In the genomic region with DNA sequence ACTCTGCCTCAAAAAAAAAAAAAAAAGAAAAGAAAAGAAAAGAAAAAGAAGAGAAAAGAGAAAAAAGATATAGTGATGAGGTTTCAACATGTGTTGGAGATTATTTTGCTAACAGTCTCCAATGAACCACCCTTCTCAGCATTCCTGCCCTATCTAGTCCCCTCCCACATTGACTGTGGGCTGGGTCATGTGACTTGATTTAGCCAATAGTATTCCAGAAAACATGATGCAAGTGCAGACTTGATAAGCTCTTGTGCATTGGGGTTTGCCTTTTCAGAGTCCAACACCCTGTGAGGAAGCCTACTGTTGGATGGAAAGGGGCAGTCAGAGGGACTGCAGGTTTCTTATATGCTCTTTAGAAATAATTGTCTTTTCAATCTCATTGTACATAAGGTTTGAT, we compare ENCODE assay signal across 20 cellular contexts. TPM values are rescaled to one million over a fixed set of nuclear protein-coding genes. Genes with fewer than 3 reads are reported as not detected.
A peak's percentile ranks its signal among the peaks of the same experiment; 100 is the strongest.
DNase-seq lines count a peak whose midpoint lies in the region; ATAC-seq, FAIRE-seq and TF ChIP-seq lines count a peak whose summit lies in the region.
"Had no signal": no experiment of that assay in that cellular context is flagged by ENCODE, and none has a peak within 500 bp of the region (broad histone marks: within the 10 kb centered on the region; RNA-seq: fewer than 3 reads in every experiment).

No MANE protein-coding gene starts in this region.

- no peaks in the 10 kb centered on the region for H3K4me1 ChIP-seq in astrocyte (ENCODE audit: insufficient read depth, low read length)
- no peaks in the 10 kb centered on the region for H3K4me1 ChIP-seq in foreskin keratinocyte
- peaks cover 3% of the 10 kb centered on the region for H3K4me1 ChIP-seq in neural progenitor cell

- CTCF ChIA-PET in activated CD8-positive, alpha-beta T cell treated with anti-CD3 and anti-CD28 coated beads, Interleukin-2, amount 10 ng/mL, durations not matched to agents 7 days and 5 days (lab: Charles Lee): no interaction called here

- H3K27me3 ChIP-seq in astrocyte (ENCODE audit: insufficient read depth, low read length): no peaks in the 10 kb centered on the region
- H3K27me3 ChIP-seq in foreskin keratinocyte: peaks cover 6% of the 10 kb centered on the region
- H3K27me3 ChIP-seq in neural progenitor cell: no peaks in the 10 kb centered on the region
- H3K27me3 ChIP-seq: spleen had no signal

- H4K20me1 ChIP-seq in astrocyte (ENCODE audit: insufficient read depth, low read length): no peaks in the 10 kb centered on the region
- H4K20me1 ChIP-seq in neural progenitor cell (ENCODE audit: low read depth): no peaks in the 10 kb centered on the region

- TF ChIP-seq CTCF in astrocyte (IDR thresholded peaks at IDR 0.05; ENCODE audit: insufficient read depth, low read depth, low read length) (no peak), foreskin keratinocyte (conservative IDR thresholded peaks at IDR 0.05) (no peak), neural progenitor cell (IDR thresholded peaks at IDR 0.05) (no peak)

- H3K27me3 Mint-ChIP-seq in astrocyte (ENCODE audit: low read depth, unreplicated experiment) (no peaks in the 10 kb centered on the region), neural progenitor cell (ENCODE audit: insufficient read depth, low read depth) (no peaks in the 10 kb centered on the region)
- peaks cover 18% of the 10 kb centered on the region for H3K27me3 Mint-ChIP-seq in activated CD8-positive, alpha-beta T cell treated with anti-CD3 and anti-CD28 coated beads, Interleukin-2, amount 10 ng/mL, durations not matched to agents 7 days and 5 days (ENCODE audit: low read depth)
- peaks cover 26 to 34% of the 10 kb centered on the region in 2 donors for H3K27me3 Mint-ChIP-seq in effector memory CD8-positive, alpha-beta T cell

- no peak overlapping the region for H3K4me3 Mint-ChIP-seq in astrocyte (ENCODE audit: unreplicated experiment)
- H3K4me3 Mint-ChIP-seq in activated CD8-positive, alpha-beta T cell treated with anti-CD3 and anti-CD28 coated beads, Interleukin-2, amount 10 ng/mL, durations not matched to agents 7 days and 5 days: no peak overlapping the region
- no peak overlapping the region for H3K4me3 Mint-ChIP-seq in neural progenitor cell
- no peak overlapping the region for H3K4me3 Mint-ChIP-seq in effector memory CD8-positive, alpha-beta T cell
- H3K4me3 Mint-ChIP-seq: neural crest cell had no signal

- ATAC-seq in foreskin keratinocyte: no peak
- no peak for ATAC-seq in activated CD8-positive, alpha-beta T cell treated with anti-CD3 and anti-CD28 coated beads, Interleukin-2, amount 10 ng/mL, durations not matched to agents 7 days and 5 days
- no peak for ATAC-seq in effector memory CD8-positive, alpha-beta T cell (replicated peaks)
- ATAC-seq: left lobe of liver had no signal

- H3K36me3 ChIP-seq in astrocyte (ENCODE audit: insufficient read depth, low read length) (no peaks in the 10 kb centered on the region), neural progenitor cell (no peaks in the 10 kb centered on the region)
- H3K36me3 ChIP-seq: spleen had no signal

- no peaks in the 10 kb centered on the region for H3K36me3 Mint-ChIP-seq in astrocyte (ENCODE audit: low read depth, unreplicated experiment)
- H3K36me3 Mint-ChIP-seq in activated CD8-positive, alpha-beta T cell treated with anti-CD3 and anti-CD28 coated beads, Interleukin-2, amount 10 ng/mL, durations not matched to agents 7 days and 5 days (ENCODE audit: low read depth): no peaks in the 10 kb centered on the region
- H3K36me3 Mint-ChIP-seq in neural progenitor cell: no peaks in the 10 kb centered on the region
- H3K36me3 Mint-ChIP-seq in effector memory CD8-positive, alpha-beta T cell (ENCODE audit: insufficient read depth): peaks cover 5% of the 10 kb centered on the region

- POLR2A ChIA-PET in activated CD8-positive, alpha-beta T cell treated with anti-CD3 and anti-CD28 coated beads, Interleukin-2, amount 10 ng/mL, durations not matched to agents 7 days and 5 days (lab: Charles Lee): no interaction called here

- no peak for FAIRE-seq in astrocyte (lab: Jason Lieb, UNC)
- FAIRE-seq: frontal cortex had no signal

- H3K4me3 ChIP-seq in astrocyte (ENCODE audit: insufficient read depth, low read depth, low read length) (no peak overlapping the region), neural progenitor cell (no peak overlapping the region)
- H3K4me3 ChIP-seq: spleen had no signal

- H3K4me2 ChIP-seq in astrocyte (ENCODE audit: low read length): no peak overlapping the region
- H3K4me2 ChIP-seq in neural progenitor cell: no peak overlapping the region
- H3K4me2 ChIP-seq: KMS-11 had no signal

- no peak for TF ChIP-seq EP300 in Ishikawa (IDR thresholded peaks at IDR 0.05; ENCODE audit: borderline replicate concordance)

- no peak for TF ChIP-seq RAD21 in Ishikawa (IDR thresholded peaks at IDR 0.05; ENCODE audit: low read depth)

- H3K79me2 ChIP-seq in astrocyte (ENCODE audit: insufficient read depth, low read length) (no peaks in the 10 kb centered on the region), neural progenitor cell (ENCODE audit: low read depth) (no peaks in the 10 kb centered on the region)

- no peak overlapping the region for H3K27ac Mint-ChIP-seq in astrocyte (ENCODE audit: unreplicated experiment)
- no peak overlapping the region for H3K27ac Mint-ChIP-seq in activated CD8-positive, alpha-beta T cell treated with anti-CD3 and anti-CD28 coated beads, Interleukin-2, amount 10 ng/mL, durations not matched to agents 7 days and 5 days
- no peak overlapping the region for H3K27ac Mint-ChIP-seq in neural progenitor cell
- no peak overlapping the region for H3K27ac Mint-ChIP-seq in effector memory CD8-positive, alpha-beta T cell

- H3F3A ChIP-seq in neural progenitor cell (ENCODE audit: low read depth): no peaks in the 10 kb centered on the region

- H3K27ac ChIP-seq in astrocyte (ENCODE audit: low read depth, low read length): no peak overlapping the region
- H3K27ac ChIP-seq in foreskin keratinocyte: no peak overlapping the region
- no peak overlapping the region for H3K27ac ChIP-seq in neural progenitor cell
- H3K27ac ChIP-seq: KMS-11, spleen had no signal

- DNase-seq in Daoy (ENCODE audit: low read depth) (peak; percentile 13), astrocyte (ENCODE audit: low read depth) (peak; percentile 2), foreskin keratinocyte (peak; percentile 11 to 25), NCI-H345 (lab: John Stamatoyannopoulos, UW) (no peak), neural progenitor cell (ENCODE audit: low spot score) (no peak)
- DNase-seq in activated CD8-positive, alpha-beta T cell treated with anti-CD3 and anti-CD28 coated beads, Interleukin-2, amount 10 ng/mL, durations not matched to agents 7 days and 5 days: no peak
- no peak for DNase-seq in effector memory CD8-positive, alpha-beta T cell
- DNase-seq: activated CD4-positive, alpha-beta T cell treated with anti-CD3 and anti-CD28 coated beads for 4 hours; AML-193; Calu3; effector CD8-positive, alpha-beta T cell; NCI-H1092; NCI-H748 treated with DMSO at 0.1 percent for 48 hours; spleen; stimulated activated CD8-positive, alpha-beta memory T cell treated with anti-CD3 and anti-CD28 coated beads, Interleukin-4, amount 100 ng/mL, for 48 hours had no signal

- H3K4me1 Mint-ChIP-seq in astrocyte (ENCODE audit: low read depth, unreplicated experiment): peaks cover 12% of the 10 kb centered on the region
- no peaks in the 10 kb centered on the region for H3K4me1 Mint-ChIP-seq in activated CD8-positive, alpha-beta T cell treated with anti-CD3 and anti-CD28 coated beads, Interleukin-2, amount 10 ng/mL, durations not matched to agents 7 days and 5 days (ENCODE audit: low read depth)
- H3K4me1 Mint-ChIP-seq in neural progenitor cell: peaks cover 11% of the 10 kb centered on the region
- H3K4me1 Mint-ChIP-seq in effector memory CD8-positive, alpha-beta T cell (ENCODE audit: low read depth in 2 of 2): no peaks in the 10 kb centered on the region

- H3K9ac ChIP-seq in astrocyte (ENCODE audit: low read length) (no peak overlapping the region), neural progenitor cell (no peak overlapping the region)
- H3K9ac ChIP-seq: KMS-11 had no signal

- no peak overlapping the region for H2AFZ ChIP-seq in astrocyte (ENCODE audit: low read depth, low read length)
- no peak overlapping the region for H2AFZ ChIP-seq in neural progenitor cell (replicated peaks)

- H3K9me3 ChIP-seq in astrocyte (ENCODE audit: insufficient read depth, low read depth, low read length): no peaks in the 10 kb centered on the region
- H3K9me3 ChIP-seq in neural progenitor cell (ENCODE audit: low read depth): no peaks in the 10 kb centered on the region
- H3K9me3 ChIP-seq: spleen had no signal

- peaks cover 2% of the 10 kb centered on the region for H3K9me3 Mint-ChIP-seq in astrocyte (ENCODE audit: unreplicated experiment)
- H3K9me3 Mint-ChIP-seq in activated CD8-positive, alpha-beta T cell treated with anti-CD3 and anti-CD28 coated beads, Interleukin-2, amount 10 ng/mL, durations not matched to agents 7 days and 5 days (ENCODE audit: insufficient read depth): no peaks in the 10 kb centered on the region
- H3K9me3 Mint-ChIP-seq in neural progenitor cell: no peaks in the 10 kb centered on the region
- no peaks in the 10 kb centered on the region for H3K9me3 Mint-ChIP-seq in effector memory CD8-positive, alpha-beta T cell
- H3K9me3 Mint-ChIP-seq: neural crest cell had no signal

TF ChIP-seq in Ishikawa, 13 proteins besides CTCF, POLR2A, EP300 and RAD21:
- no peak for TF ChIP-seq FOXM1 (IDR thresholded peaks at IDR 0.05; ENCODE audit: borderline replicate concordance, low read depth)
- TF ChIP-seq, protein P1, sequence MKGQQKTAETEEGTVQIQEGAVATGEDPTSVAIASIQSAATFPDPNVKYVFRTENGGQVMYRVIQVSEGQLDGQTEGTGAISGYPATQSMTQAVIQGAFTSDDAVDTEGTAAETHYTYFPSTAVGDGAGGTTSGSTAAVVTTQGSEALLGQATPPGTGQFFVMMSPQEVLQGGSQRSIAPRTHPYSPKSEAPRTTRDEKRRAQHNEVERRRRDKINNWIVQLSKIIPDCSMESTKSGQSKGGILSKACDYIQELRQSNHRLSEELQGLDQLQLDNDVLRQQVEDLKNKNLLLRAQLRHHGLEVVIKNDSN (IDR thresholded peaks at IDR 0.05): peak; percentile 75

RNA-seq across cellular contexts. Expression of a gene that starts 37.8 kb away (rescaled TPM):
- 1.8 and 2.7 TPM in 2 replicates for total RNA-seq in Daoy (2014; rRNA removed; shearing (Covaris generic))
- total RNA-seq in astrocyte: 5.0 and 8.2 TPM in 2 replicates
- 0.34 and 0.35 TPM in 2 replicates for total RNA-seq in foreskin keratinocyte
- polyA plus RNA-seq in foreskin keratinocyte: 0.02 and 0.08 TPM in 2 replicates
- total RNA-seq in activated CD8-positive, alpha-beta T cell treated with anti-CD3 and anti-CD28 coated beads, Interleukin-2, amount 10 ng/mL, durations not matched to agents 7 days and 5 days: under 1 TPM; 0.76 to 0.79 TPM
- total RNA-seq in neural progenitor cell (ENCODE audit: low replicate concordance): 14.2 and 16.5 TPM in 2 replicates

Comparison
In these comparisons a context has a peak if more than half of its experiments do, and no peak if none do; other contexts are left out.
1. DNase-seq: peak in Daoy (single experiment), astrocyte (single experiment) and foreskin keratinocyte (2 of 2); none in activated CD8-positive, alpha-beta T cell treated with anti-CD3 and anti-CD28 coated beads, Interleukin-2, amount 10 ng/mL, durations not matched to agents 7 days and 5 days (single experiment), NCI-H345 (single experiment), neural progenitor cell (single experiment) and effector memory CD8-positive, alpha-beta T cell (0 of 3).